9 cellular contexts compared by ENCODE assay signal in the genomic region with DNA sequence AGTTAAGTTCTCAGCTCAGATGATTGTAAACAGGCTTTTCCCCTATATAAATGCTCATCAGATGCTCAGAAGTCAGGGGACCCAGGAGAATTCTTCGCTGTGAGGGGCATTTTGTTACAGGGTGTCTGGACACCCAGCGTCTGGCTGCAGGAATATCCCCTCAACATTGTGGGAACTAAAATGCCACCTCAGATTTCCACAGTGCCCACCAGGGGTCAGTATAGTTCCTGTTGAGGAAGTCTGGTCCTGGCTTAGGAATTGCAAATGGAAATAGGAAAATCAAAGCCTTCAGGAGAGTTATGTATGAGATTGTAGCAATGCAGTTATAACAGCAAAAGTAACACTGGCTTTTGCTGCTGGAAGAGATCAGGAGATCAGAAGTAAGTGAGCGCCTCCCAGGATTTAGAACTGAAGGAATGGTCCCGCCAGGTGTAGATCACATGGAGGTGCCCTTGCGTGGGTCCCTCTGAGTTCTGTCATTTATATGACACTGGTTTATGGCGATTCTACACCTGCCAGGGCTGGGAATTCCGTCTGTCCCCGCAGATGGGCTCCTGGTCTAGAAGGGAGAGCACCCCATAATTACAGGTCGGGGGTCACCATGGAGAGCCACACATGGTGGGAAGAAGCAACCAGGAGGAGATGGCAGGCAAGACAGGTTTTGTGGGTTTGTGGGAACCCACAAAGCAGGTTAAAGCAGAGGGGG. TPM values are rescaled to one million over a fixed set of nuclear protein-coding genes. Genes with fewer than 3 reads are reported as not detected.
DNase-seq lines count a peak whose midpoint lies in the region; ATAC-seq and TF ChIP-seq lines count a peak whose summit lies in the region.
"Had no signal": no experiment of that assay in that cellular context is flagged by ENCODE, and none has a peak within 500 bp of the region (broad histone marks: within the 10 kb centered on the region; RNA-seq: fewer than 3 reads in every experiment).

No MANE protein-coding gene starts in this region.

- no peaks in the 10 kb centered on the region for H3K9me3 ChIP-seq in cardiac muscle cell (ENCODE audit: low read depth)

- H3K36me3 ChIP-seq in cardiac muscle cell = peaks cover 5% of the 10 kb centered on the region

- TF ChIP-seq CTCF in C4-2B (conservative IDR thresholded peaks at IDR 0.05) (peak; percentile 94), GM13977 (IDR thresholded peaks at IDR 0.05; ENCODE audit: extremely low read depth, insufficient read depth, missing control alignments) (peak; percentile 71), cardiac muscle cell (IDR thresholded peaks at IDR 0.05; ENCODE audit: low read depth, low read length) (peak; percentile 88), progenitor cell of endocrine pancreas (IDR thresholded peaks at IDR 0.05; ENCODE audit: unreplicated experiment) (peak; percentile 80)

- H3K9me3 Mint-ChIP-seq in progenitor cell of endocrine pancreas (ENCODE audit: low read depth) = no peaks in the 10 kb centered on the region
- H3K9me3 Mint-ChIP-seq: T-cell had no signal

- peaks cover 21% of the 10 kb centered on the region for H3K36me3 Mint-ChIP-seq in progenitor cell of endocrine pancreas (ENCODE audit: insufficient read depth)
- H3K36me3 Mint-ChIP-seq: T-cell had no signal

- H3K27ac Mint-ChIP-seq in progenitor cell of endocrine pancreas = peak overlapping the region; percentile 50
- H3K27ac Mint-ChIP-seq: T-cell had no signal

- H3K27ac ChIP-seq in C4-2B (no peak overlapping the region), cardiac muscle cell (no peak overlapping the region)

- H3K27me3 Mint-ChIP-seq in progenitor cell of endocrine pancreas = no peaks in the 10 kb centered on the region
- H3K27me3 Mint-ChIP-seq: T-cell had no signal

- H3K4me1 Mint-ChIP-seq in progenitor cell of endocrine pancreas (ENCODE audit: low read depth) = peaks cover 16% of the 10 kb centered on the region

- H3K4me3 ChIP-seq in cardiac muscle cell = no peak overlapping the region

- H3K4me3 Mint-ChIP-seq in progenitor cell of endocrine pancreas (ENCODE audit: low read depth) = no peak overlapping the region
- H3K4me3 Mint-ChIP-seq: T-cell had no signal

- H3K4me1 ChIP-seq in cardiac muscle cell (ENCODE audit: low read depth) = no peaks in the 10 kb centered on the region

- in situ Hi-C loops in GM13977 (cut with MboI; ENCODE audit: low pct_unique_long_range_greater_than_20kb, low sequenced_read_pairs, unreplicated experiment) = no loop called here

- ATAC-seq in HG03565 (IDR thresholded peaks at IDR 0.05; ENCODE audit: unreplicated experiment) (no peak), HG03457 (IDR thresholded peaks at IDR 0.05; ENCODE audit: unreplicated experiment) (no peak)
- ATAC-seq: T-cell had no signal

- DNase-seq in GM13977 (ENCODE audit: low spot score) (peak; percentile 61), NCI-H345 (lab: John Stamatoyannopoulos, UW) (peak; percentile 38), cardiac muscle cell (ENCODE audit: low read depth in 1 of 2, low spot score in 1 of 2) (peak; percentile 77 to 87), progenitor cell of endocrine pancreas (ENCODE audit: low spot score, unreplicated experiment) (peak; percentile 44)
- DNase-seq in activated naive CD4-positive, alpha-beta T cell treated with anti-CD3 and anti-CD28 coated beads, Interleukin-2, amount 50 U/mL, for 16 hours = peak; percentile 26

- H3K27me3 ChIP-seq in cardiac muscle cell = no peaks in the 10 kb centered on the region

RNA-seq across cellular contexts. Expression of a gene that starts 47.1 kb away (rescaled TPM):
- total RNA-seq in cardiac muscle cell (87.9 and 97.0 TPM in 2 replicates), progenitor cell of endocrine pancreas (38.6 and 47.5 TPM in 2 replicates)
- polyA plus RNA-seq in cardiac muscle cell = 125 and 137 TPM in 2 replicates

Comparison
In these comparisons a context has a peak if more than half of its experiments do, and no peak if none do; other contexts are left out.
1. DNase-seq: peak in every context shown above with its lines; median percentile 82 in cardiac muscle cell; 61 in GM13977; 44 in progenitor cell of endocrine pancreas; 38 in NCI-H345; 26 in activated naive CD4-positive, alpha-beta T cell treated with anti-CD3 and anti-CD28 coated beads, Interleukin-2, amount 50 U/mL, for 16 hours.